Comparison of ENCODE assay signal across 24 cellular contexts in the genomic region with DNA sequence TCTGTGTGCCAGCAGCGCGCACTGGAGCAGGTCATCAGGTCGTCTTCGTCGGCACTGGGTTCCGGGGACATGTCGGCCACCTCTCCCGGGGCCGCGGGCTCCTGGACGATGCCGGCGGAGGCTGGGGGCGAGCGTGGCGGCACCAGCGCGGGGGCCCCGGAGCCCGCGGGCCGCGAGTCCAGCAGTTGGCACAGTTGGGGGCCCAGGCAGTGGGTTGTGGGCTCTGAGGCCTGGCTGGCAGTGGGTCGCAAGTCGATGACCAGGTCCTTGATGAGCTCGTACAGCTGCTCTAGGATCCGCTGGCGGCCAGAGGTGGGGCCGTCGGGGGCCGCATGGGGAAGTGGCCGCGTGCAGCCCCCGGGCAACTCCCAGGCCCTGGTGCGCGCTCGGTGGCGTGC.
"Had no signal": no experiment of that assay in that cellular context is flagged by ENCODE, and none has a peak within 500 bp of the region (broad histone marks: within the 10 kb centered on the region; RNA-seq: fewer than 3 reads in every experiment).

No MANE protein-coding gene starts in this region.

- H3K36me3 ChIP-seq: MG63 had no signal

- H3K4me3 ChIP-seq: MG63 had no signal

- H3K27ac ChIP-seq: RWPE1 had no signal

- ATAC-seq: HepG2, Panc1, PC-3, SK-N-SH treated with all-trans-retinoic acid at 6 μM for 48 hours had no signal

- H3K27me3 ChIP-seq: MG63 had no signal

- DNase-seq: IMR-90, Karpas-422, KG1, MG63, NCI-H1092, NCI-H1105 treated with DMSO at 0.1 percent for 48 hours, NCI-H1417 treated with DMSO at 0.1 percent for 48 hours, NCI-H146, NCI-H1694 treated with DMSO at 0.1 percent for 48 hours, NCI-H1930, NCI-H2081, NCI-H2107, NCI-H226, NCI-H446, NCI-H510A, NCI-H524 treated with DMSO at 0.1 percent for 48 hours, NCI-H69, NCI-H774, PC-3, SHP77 had no signal

- H3K9me3 ChIP-seq: MG63 had no signal
